ENCODE assay signal across 32 cellular contexts in the genomic region with DNA sequence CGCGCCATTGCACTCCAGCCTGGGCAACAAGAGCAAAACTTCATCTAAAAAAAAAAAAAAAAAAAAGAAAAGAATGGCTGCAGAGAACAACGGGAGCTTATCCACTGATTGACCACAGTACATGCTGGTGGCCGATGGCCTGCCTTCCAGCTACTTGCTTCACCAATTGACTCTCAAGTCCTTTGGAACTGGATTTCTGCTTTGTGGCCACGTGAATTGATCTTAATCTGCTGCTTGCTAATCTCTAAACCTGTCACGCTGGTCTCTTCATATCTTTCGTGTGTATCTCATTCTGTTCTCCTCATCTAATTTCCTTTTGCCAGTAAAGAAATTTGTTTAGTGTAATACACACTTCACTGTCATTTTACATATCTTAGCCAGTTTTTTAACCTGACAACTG.
"Had no signal": no experiment of that assay in that cellular context is flagged by ENCODE, and none has a peak within 500 bp of the region (broad histone marks: within the 10 kb centered on the region; RNA-seq: fewer than 3 reads in every experiment).

No MANE protein-coding gene starts in this region.

- H3K4me1 Mint-ChIP-seq: immature natural killer cell; naive B cell; natural killer cell; nephron progenitor cell; stimulated activated memory B cell treated with anti-CD40 and anti-IgM and Interleukin-4, amounts not matched to agents 10 μg/mL and 1 μg/mL and 100 μg/mL, for 72 hours had no signal

- H3K4me3 Mint-ChIP-seq: immature natural killer cell; mesothelial cell of epicardium; naive B cell; natural killer cell; nephron progenitor cell; neural progenitor cell; stimulated activated memory B cell treated with anti-CD40 and anti-IgM and Interleukin-4, amounts not matched to agents 10 μg/mL and 1 μg/mL and 100 μg/mL, for 72 hours had no signal

- H3K9me3 ChIP-seq: left lung, lower lobe of right lung, neutrophil, psoas muscle, right atrium auricular region, right lobe of liver, stomach, testis, thyroid gland, transverse colon, upper lobe of right lung had no signal

- H3K9me3 Mint-ChIP-seq: mesothelial cell of epicardium, nephron progenitor cell had no signal

- H3K4me2 ChIP-seq: neural progenitor cell, smooth muscle cell had no signal

- H2AFZ ChIP-seq: neural progenitor cell, parathyroid adenoma had no signal

- H3K36me3 Mint-ChIP-seq: immature natural killer cell; mesothelial cell of epicardium; naive B cell; natural killer cell; stimulated activated memory B cell treated with anti-CD40 and anti-IgM and Interleukin-4, amounts not matched to agents 10 μg/mL and 1 μg/mL and 100 μg/mL, for 72 hours had no signal

- H3K27ac ChIP-seq: left lung, lower lobe of right lung, neural progenitor cell, neutrophil, parathyroid adenoma, psoas muscle, right atrium auricular region, right lobe of liver, stomach, testis, thyroid gland, transverse colon, upper lobe of right lung had no signal

- H3K36me3 ChIP-seq: left lung, lower lobe of right lung, neural progenitor cell, neutrophil, right atrium auricular region, right lobe of liver, stomach, thyroid gland, transverse colon, upper lobe of right lung had no signal

- H3K4me1 ChIP-seq: left lung, lower lobe of right lung, neural progenitor cell, parathyroid adenoma, psoas muscle, right atrium auricular region, right lobe of liver, stomach, testis, thyroid gland, transverse colon, upper lobe of right lung had no signal

- H3K27ac Mint-ChIP-seq: immature natural killer cell; mesothelial cell of epicardium; naive B cell; natural killer cell; nephron progenitor cell; neural progenitor cell; stimulated activated memory B cell treated with anti-CD40 and anti-IgM and Interleukin-4, amounts not matched to agents 10 μg/mL and 1 μg/mL and 100 μg/mL, for 72 hours had no signal

- H3K4me3 ChIP-seq: left lung, lower lobe of right lung, neural progenitor cell, psoas muscle, right atrium auricular region, right lobe of liver, smooth muscle cell, stomach, testis, thyroid gland, transverse colon, upper lobe of right lung had no signal

- H3K27me3 ChIP-seq: left lung, neural progenitor cell, neutrophil, right atrium auricular region, right lobe of liver, stomach, testis, thyroid gland, transverse colon, upper lobe of right lung had no signal

- FAIRE-seq: islet of Langerhans, kidney, urothelium cell line had no signal

- H3K27me3 Mint-ChIP-seq: naive B cell; stimulated activated memory B cell treated with anti-CD40 and anti-IgM and Interleukin-4, amounts not matched to agents 10 μg/mL and 1 μg/mL and 100 μg/mL, for 72 hours had no signal

- H3K79me2 ChIP-seq: parathyroid adenoma had no signal

- H3K9ac ChIP-seq: neural progenitor cell, parathyroid adenoma had no signal

- DNase-seq: hypothalamus; immature natural killer cell; kidney; left colon; left lung; lower lobe of right lung; mesendoderm; naive B cell; natural killer cell; nephron progenitor cell; occipital lobe; psoas muscle; right lobe of liver; stimulated activated CD4-positive, alpha-beta T cell treated with anti-CD3 and anti-CD28 coated beads, Interleukin-1b, Interleukin-23, amount 100 ng/mL, for 48 hours; stimulated activated CD4-positive, alpha-beta T cell treated with anti-CD3 and anti-CD28 coated beads, Interleukin-2, amount 100 ng/mL, for 48 hours; stimulated activated CD4-positive, alpha-beta T cell treated with anti-CD3 and anti-CD28 coated beads, Interleukin-4, amount 100 ng/mL, for 4 hours; stimulated activated CD8-positive, alpha-beta memory T cell treated with anti-CD3 and anti-CD28 coated beads, Interleukin-4, amount 100 ng/mL, for 48 hours; stimulated activated naive CD8-positive, alpha-beta T cell treated with anti-CD3 and anti-CD28 coated beads, Interleukin-15, Interleukin-2, amounts not matched to agents 100 U/mL and 50 U/mL, for 24 hours; stomach; testis; thyroid gland; transverse colon; upper lobe of right lung had no signal
